22 cellular contexts compared by ENCODE assay signal in genomic region chr6:148385379-148385778, GRCh38. TPM values are rescaled to one million over a fixed set of nuclear protein-coding genes. Genes with fewer than 3 reads are reported as not detected.
A peak's percentile ranks its signal among the peaks of the same experiment; 100 is the strongest.
DNase-seq lines count a peak whose midpoint lies in the region; ATAC-seq, FAIRE-seq and TF ChIP-seq lines count a peak whose summit lies in the region.
"Had no signal": no experiment of that assay in that cellular context is flagged by ENCODE, and none has a peak within 500 bp of the region (broad histone marks: within the 10 kb centered on the region; RNA-seq: fewer than 3 reads in every experiment).

No MANE protein-coding gene starts in this region.

- H3K36me3 ChIP-seq in HepG2 (replicated peaks in 1 of 2; ENCODE audit: control insufficient read depth in 1 of 2, insufficient read depth in 2 of 2, low read length in 2 of 2) (no peaks in the 10 kb centered on the region; a peak in 1 of 5 replicates), right lobe of liver (no peaks in the 10 kb centered on the region), endodermal cell (ENCODE audit: control insufficient read depth, insufficient read depth, low read length) (no peaks in the 10 kb centered on the region), esophagus muscularis mucosa (peaks cover 0 to 6% (median 0%) of the 10 kb centered on the region in 4 donors), body of pancreas (replicated peaks in 1 of 2; ENCODE audit: insufficient read depth in 1 of 2, low read depth in 2 of 2) (no peaks in the 10 kb centered on the region)
- H3K36me3 ChIP-seq: BE2C had no signal

- no peak for FAIRE-seq in HepG2 (lab: Jason Lieb, UNC)
- FAIRE-seq: A204.1, D721Med, G401.6, GM12891 had no signal

- H3K4me1 ChIP-seq in HepG2 (ENCODE audit: insufficient read depth, low read length) (no peaks in the 10 kb centered on the region), right lobe of liver (no peaks in the 10 kb centered on the region), endodermal cell (ENCODE audit: control insufficient read depth, insufficient read depth, low read length) (no peaks in the 10 kb centered on the region), esophagus muscularis mucosa (peaks cover 6 to 35% (median 23%) of the 10 kb centered on the region in 4 donors), body of pancreas (no peaks in the 10 kb centered on the region)
- H3K4me1 ChIP-seq: BE2C had no signal

- no peak for TF ChIP-seq EP300 in HepG2 (IDR thresholded peaks at IDR 0.05; ENCODE audit: low read depth in 2 of 2, low read length in 2 of 2)
- no peak for TF ChIP-seq EP300 in HepG2 (CRISPR knock-in tag; IDR thresholded peaks at IDR 0.05; ENCODE audit: borderline replicate concordance)
- TF ChIP-seq EP300 in esophagus muscularis mucosa (IDR thresholded peaks at IDR 0.05), result no peak

- no peaks in the 10 kb centered on the region for H4K20me1 ChIP-seq in HepG2 (ENCODE audit: insufficient read depth, low read length)

- no peaks in the 10 kb centered on the region for H3K79me2 ChIP-seq in HepG2 (ENCODE audit: insufficient read depth, low read length)

- H3K27ac Mint-ChIP-seq in T-helper 17 cell (peak overlapping the region; percentile 16), endodermal cell (no peak overlapping the region)
- H3K27ac Mint-ChIP-seq: CD8-positive, alpha-beta T cell; HFFc6; IgD-negative memory B cell had no signal

- H3K9me3 Mint-ChIP-seq in endodermal cell, result no peaks in the 10 kb centered on the region
- H3K9me3 Mint-ChIP-seq: CD8-positive, alpha-beta T cell; HFFc6; IgD-negative memory B cell had no signal

- H3K27me3 Mint-ChIP-seq in T-helper 17 cell (peaks cover 21% of the 10 kb centered on the region), endodermal cell (ENCODE audit: insufficient read depth) (no peaks in the 10 kb centered on the region)

- no peak for TF ChIP-seq CTCF in HepG2 (CRISPR knock-in tag; IDR thresholded peaks at IDR 0.05)
- no peak for TF ChIP-seq CTCF in right lobe of liver (IDR thresholded peaks at IDR 0.05)
- TF ChIP-seq CTCF in endodermal cell (conservative IDR thresholded peaks at IDR 0.05), result no peak
- TF ChIP-seq CTCF in esophagus muscularis mucosa (IDR thresholded peaks at IDR 0.05), result no peak
- no peak for TF ChIP-seq CTCF in body of pancreas (IDR thresholded peaks at IDR 0.05)

- ATAC-seq in HepG2, result no peak
- no peak for ATAC-seq in right lobe of liver
- ATAC-seq in T-helper 17 cell, result no peak
- no peak for ATAC-seq in body of pancreas
- ATAC-seq in HG02852 (IDR thresholded peaks at IDR 0.05; ENCODE audit: unreplicated experiment), result no peak
- ATAC-seq: CD8-positive, alpha-beta T cell had no signal

- H3K4me3 Mint-ChIP-seq in T-helper 17 cell (no peak overlapping the region), endodermal cell (no peak overlapping the region)
- H3K4me3 Mint-ChIP-seq: CD8-positive, alpha-beta T cell; HFFc6; IgD-negative memory B cell had no signal

- in situ Hi-C loops in HepG2 (cut with HindIII; ENCODE audit: extremely low pct_ligation_motif_present, low pct_unique_long_range_greater_than_20kb), result no loop called here

- H3K9ac ChIP-seq in HepG2 (ENCODE audit: insufficient read depth, low read depth, low read length) (no peak overlapping the region), endodermal cell (ENCODE audit: extremely low read depth, low read length, poor library complexity, severe bottlenecking) (no peak overlapping the region)

- BruUV-seq in HepG2 (replicated peaks; lab: Mats Ljungman, UMichigan), result no TSS peak

- intact Hi-C loops in HepG2 (cut with micrococcal nuclease; ENCODE audit: unreplicated experiment), result no loop called here
- intact Hi-C loops in right lobe of liver (cut with DNase I), result no loop called here
- intact Hi-C loops in esophagus muscularis mucosa (cut with DNase I), result no loop called here
- intact Hi-C loops in body of pancreas (cut with DNase I), result no loop called here

- H3K9me3 ChIP-seq in HepG2 (ENCODE audit: low read length) (no peaks in the 10 kb centered on the region), right lobe of liver (no peaks in the 10 kb centered on the region), T-helper 17 cell (ENCODE audit: control insufficient read depth, low read length, poor library complexity, severe bottlenecking) (no peaks in the 10 kb centered on the region), endodermal cell (ENCODE audit: control insufficient read depth, low read length) (no peaks in the 10 kb centered on the region), esophagus muscularis mucosa (no peaks in the 10 kb centered on the region), body of pancreas (no peaks in the 10 kb centered on the region)
- H3K9me3 ChIP-seq: BE2C had no signal

- no peak overlapping the region for H2AFZ ChIP-seq in HepG2 (ENCODE audit: low read length)

- POLR2A ChIA-PET in HepG2 (lab: Yijun Ruan, JAX), result no interaction called here

- H3K27me3 ChIP-seq in HepG2 (ENCODE audit: control insufficient read depth in 1 of 2, insufficient read depth in 2 of 2, low read length in 2 of 2) (no peaks in the 10 kb centered on the region), right lobe of liver (no peaks in the 10 kb centered on the region), endodermal cell (ENCODE audit: control insufficient read depth, insufficient read depth, low read length, poor library complexity, severe bottlenecking) (no peaks in the 10 kb centered on the region), esophagus muscularis mucosa (no peaks in the 10 kb centered on the region), body of pancreas (no peaks in the 10 kb centered on the region)
- H3K27me3 ChIP-seq: BE2C had no signal

- no peaks in the 10 kb centered on the region for H3K4me1 Mint-ChIP-seq in T-helper 17 cell
- peaks cover 18% of the 10 kb centered on the region for H3K4me1 Mint-ChIP-seq in endodermal cell
- H3K4me1 Mint-ChIP-seq: IgD-negative memory B cell had no signal

- H3K4me3 ChIP-seq in HepG2 (replicated peaks in 1 of 3; ENCODE audit: insufficient read depth in 1 of 3, low read depth in 2 of 3, low read length in 3 of 3) (no peak overlapping the region), right lobe of liver (no peak overlapping the region), endodermal cell (ENCODE audit: low read length) (no peak overlapping the region), esophagus muscularis mucosa (no peak overlapping the region), body of pancreas (no peak overlapping the region)

- TF ChIP-seq POLR2A in HepG2 (IDR thresholded peaks at IDR 0.05; ENCODE audit: insufficient read depth in 1 of 2, low read depth in 2 of 2, low read length in 2 of 2) (no peak), right lobe of liver (IDR thresholded peaks at IDR 0.05) (no peak), esophagus muscularis mucosa (IDR thresholded peaks at IDR 0.05; ENCODE audit: low read depth) (no peak), body of pancreas (IDR thresholded peaks at IDR 0.05) (no peak)

- no peak for TF ChIP-seq RAD21 in HepG2 (CRISPR knock-in tag; IDR thresholded peaks at IDR 0.05)

- H3K36me3 Mint-ChIP-seq in T-helper 17 cell (ENCODE audit: low read depth) (no peaks in the 10 kb centered on the region), endodermal cell (ENCODE audit: low read depth) (no peaks in the 10 kb centered on the region)
- H3K36me3 Mint-ChIP-seq: CD8-positive, alpha-beta T cell; IgD-negative memory B cell had no signal

- H3K27ac ChIP-seq in HepG2 (ENCODE audit: extremely low read length, insufficient read depth, low read length) (no peak overlapping the region), right lobe of liver (no peak overlapping the region), endodermal cell (ENCODE audit: low read depth, low read length) (no peak overlapping the region), esophagus muscularis mucosa (replicated peaks in 1 of 4) (no peak overlapping the region), body of pancreas (no peak overlapping the region)
- H3K27ac ChIP-seq: C4-2B had no signal

- 91% methylated on average over 2 of the region's 2 CpGs for WGBS in HepG2 (ENCODE audit: low lambda C conversion rate)
- 60% methylated on average over 2 of the region's 2 CpGs for WGBS in right lobe of liver (ENCODE audit: insufficient coverage, low coverage, low lambda C conversion rate, missing lambda C conversion rate)
- WGBS in endodermal cell (ENCODE audit: insufficient coverage in 1 of 2, insufficient read length in 1 of 2), 2 experiments, result 58 to 67% methylated on average over 1 to 2 of the region's 2 CpGs
- WGBS in esophagus muscularis mucosa, result 71% methylated on average over 2 of the region's 2 CpGs
- WGBS in body of pancreas, 2 donors, result 39 to 43% methylated on average over 2 of the region's 2 CpGs

- CTCF ChIA-PET in HepG2 (lab: Yijun Ruan, JAX; ENCODE audit: low intra/inter-chr PET ratio, low total read pairs), result no interaction called here

- no peak overlapping the region for H3K4me2 ChIP-seq in HepG2 (ENCODE audit: low read depth, low read length)

- DNase-seq in HepG2 (ENCODE audit: low spot score), result no peak
- no peak for DNase-seq in right lobe of liver
- DNase-seq in T-helper 17 cell, result no peak
- DNase-seq in endodermal cell, result peak; percentile 71
- no peak for DNase-seq in esophagus muscularis mucosa (ENCODE audit: extremely low spot score)
- DNase-seq in body of pancreas, result no peak
- DNase-seq: BE2C; CD8-positive, alpha-beta T cell; COR-L47; DMS153; DMS79 treated with DMSO at 0.1 percent for 48 hours; EL; GOT3; HCEC 1CT; HFFc6 had no signal

RNA-seq across cellular contexts. Expression of gene SASH1, which starts 42.7 kb away (rescaled TPM):
- total RNA-seq in HepG2 (2016; rRNA removed; fragmentation: Illumina TruSeq; extraction: Trizol) (8.2 and 8.9 TPM in 2 replicates), right lobe of liver (10 to 100 TPM; 12.0 to 19.0 (median 15.8) TPM), T-helper 17 cell (10 to 100 TPM in 1 of 2 donors, 1 to 10 TPM in 1; 6.2 to 19.9 TPM), endodermal cell (10 to 100 TPM in 1 of 2 donors, 1 to 10 TPM in 1; 4.6 to 12.4 TPM), esophagus muscularis mucosa (10 to 100 TPM; 56.5 to 86.6 (median 70.3) TPM), body of pancreas (10 to 100 TPM; 21.0 to 49.8 TPM)
- 0.91 and 1.1 TPM in 2 replicates for total RNA-seq in HepG2 (2016; cell fraction: cytosol; rRNA removed; fragmentation: Illumina TruSeq; extraction: Trizol; ENCODE audit: low read depth)
- total RNA-seq in HepG2 (2016; cell fraction: insoluble cytoplasmic fraction; rRNA removed; fragmentation: Illumina TruSeq; extraction: Trizol), result 8.5 and 8.6 TPM in 2 replicates
- total RNA-seq in HepG2 (2016; cell fraction: membrane; rRNA removed; fragmentation: Illumina TruSeq; extraction: Trizol), result 2.7 and 3.7 TPM in 2 replicates
- 19.3 and 22.1 TPM in 2 replicates for total RNA-seq in HepG2 (2016; cell fraction: nucleus; rRNA removed; fragmentation: Illumina TruSeq; extraction: Trizol)
- 6.7 and 7.5 TPM in 2 replicates for polyA plus RNA-seq in HepG2 (2011; rRNA removed)
- polyA plus RNA-seq in HepG2 (2011; cell fraction: cytosol; rRNA removed), result 5.4 and 5.6 TPM in 2 replicates
- polyA plus RNA-seq in HepG2 (2011; cell fraction: nucleus; rRNA removed), result 8.8 and 9.0 TPM in 2 replicates
- 7.3 and 8.1 TPM in 2 replicates for polyA plus RNA-seq in HepG2 (2012)
- polyA plus RNA-seq in HepG2 (2016; cell fraction: cytosol; fragmentation: Illumina TruSeq; extraction: Trizol; ENCODE audit: low read depth), result 0.12 and 0.19 TPM in 2 replicates
- 6.5 and 7.2 TPM in 2 replicates for polyA plus RNA-seq in HepG2 (2016; cell fraction: insoluble cytoplasmic fraction; fragmentation: Illumina TruSeq; extraction: Trizol; ENCODE audit: low read depth)
- polyA plus RNA-seq in HepG2 (2016; cell fraction: membrane; fragmentation: Illumina TruSeq; extraction: Trizol; ENCODE audit: low read depth), result 0.71 and 0.77 TPM in 2 replicates
- polyA plus RNA-seq in HepG2 (2016; cell fraction: nucleus; fragmentation: Illumina TruSeq; extraction: Trizol; ENCODE audit: insufficient read depth, low read depth), result 8.4 and 10.2 TPM in 2 replicates
- 2.9 and 20.7 TPM in 2 replicates for polyA minus RNA-seq in HepG2 (2011; rRNA and poly(A)+ RNA removed; ENCODE audit: low replicate concordance)
- polyA minus RNA-seq in HepG2 (2011; cell fraction: cytosol; rRNA and poly(A)+ RNA removed), result 12.7 and 13.1 TPM in 2 replicates
- polyA minus RNA-seq in HepG2 (2011; cell fraction: nucleus; rRNA and poly(A)+ RNA removed), result 42.2 and 48.4 TPM in 2 replicates
- 24.1 TPM for polyA plus RNA-seq in endodermal cell (2013, experiment 1 of 2)
- polyA plus RNA-seq in endodermal cell (2013, experiment 2 of 2), result 24.4 TPM
